1 cellular context compared by ENCODE assay signal in genomic region chr19:45405435-45406164, GRCh38.
TF ChIP-seq lines count a peak whose summit lies in the region.

No MANE protein-coding gene starts in this region.

TF ChIP-seq in HepG2, 621 proteins besides CTCF, POLR2A, EP300 and RAD21 (continued from another document and continues in another):
- TF ChIP-seq KIAA2018 (CRISPR knock-in tag; IDR thresholded peaks at IDR 0.05; ENCODE audit: borderline replicate concordance) (no peak), ZSCAN30 (CRISPR knock-in tag; IDR thresholded peaks at IDR 0.05) (no peak; the same call in 1 of the 2 replicates), MNT (IDR thresholded peaks at IDR 0.05) (peak; percentile 70), ZNF563 (CRISPR knock-in tag; IDR thresholded peaks at IDR 0.05) (peak; percentile 17; the same call in 1 of the 2 replicates), GABPA (IDR thresholded peaks at IDR 0.05; ENCODE audit: low read depth, low read length) (no peak), GABPA (CRISPR knock-in tag; IDR thresholded peaks at IDR 0.05; ENCODE audit: low read depth) (peak; percentile 71), ZNF264 (CRISPR knock-in tag; IDR thresholded peaks at IDR 0.05) (peak; percentile 60; the same call in 1 of the 2 replicates), ZNF343 (CRISPR knock-in tag; IDR thresholded peaks at IDR 0.05) (no peak), ZNF691 (CRISPR knock-in tag; IDR thresholded peaks at IDR 0.05; ENCODE audit: borderline replicate concordance, low read depth) (no peak), THYN1 (CRISPR knock-in tag; IDR thresholded peaks at IDR 0.05; ENCODE audit: borderline replicate concordance, low read depth) (no peak), MYC (CRISPR knock-in tag; IDR thresholded peaks at IDR 0.05; ENCODE audit: borderline replicate concordance) (peak; percentile 51), ZNF280B (CRISPR knock-in tag; IDR thresholded peaks at IDR 0.05; ENCODE audit: borderline replicate concordance) (peak; percentile 18; the same call in 1 of the 2 replicates), TIGD3 (CRISPR knock-in tag; IDR thresholded peaks at IDR 0.05; ENCODE audit: borderline replicate concordance) (no peak), FIP1L1 (IDR thresholded peaks at IDR 0.05; ENCODE audit: borderline replicate concordance, insufficient read depth, low read depth, low read length) (no peak), ZNF513 (CRISPR knock-in tag; conservative IDR thresholded peaks at IDR 0.05) (no peak), RARA (CRISPR knock-in tag; IDR thresholded peaks at IDR 0.05) (no peak), MXI1 (IDR thresholded peaks at IDR 0.05; ENCODE audit: borderline replicate concordance, low read depth, low read length) (no peak), ZNF607 (CRISPR knock-in tag; IDR thresholded peaks at IDR 0.05; ENCODE audit: borderline replicate concordance) (no peak; the same call in 1 of the 2 replicates), JUNB (CRISPR knock-in tag; IDR thresholded peaks at IDR 0.05; ENCODE audit: borderline replicate concordance) (no peak), HNF1B (CRISPR knock-in tag; IDR thresholded peaks at IDR 0.05) (peak; percentile 66; the same call in 1 of the 2 replicates), MED13 (CRISPR knock-in tag; IDR thresholded peaks at IDR 0.05) (no peak), EZH2 (conservative IDR thresholded peaks at IDR 0.05; ENCODE audit: low read depth, low read length) (no peak), ZNF780A (CRISPR knock-in tag; IDR thresholded peaks at IDR 0.05) (no peak), GZF1 (CRISPR knock-in tag; IDR thresholded peaks at IDR 0.05) (no peak), SSRP1 (CRISPR knock-in tag; IDR thresholded peaks at IDR 0.05) (no peak), NFRKB (IDR thresholded peaks at IDR 0.05) (no peak), TFDP2 (CRISPR knock-in tag; IDR thresholded peaks at IDR 0.05) (peak; percentile 82; the same call in 1 of the 2 replicates), ZNF543 (CRISPR knock-in tag; IDR thresholded peaks at IDR 0.05) (no peak)
- TF ChIP-seq, protein P1, sequence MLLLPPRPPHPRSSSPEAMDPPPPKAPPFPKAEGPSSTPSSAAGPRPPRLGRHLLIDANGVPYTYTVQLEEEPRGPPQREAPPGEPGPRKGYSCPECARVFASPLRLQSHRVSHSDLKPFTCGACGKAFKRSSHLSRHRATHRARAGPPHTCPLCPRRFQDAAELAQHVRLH (CRISPR knock-in tag; IDR thresholded peaks at IDR 0.05; ENCODE audit: borderline replicate concordance, low read depth), result peak; percentile 52; the same call in 1 of the 2 replicates
- TF ChIP-seq, protein P2, sequence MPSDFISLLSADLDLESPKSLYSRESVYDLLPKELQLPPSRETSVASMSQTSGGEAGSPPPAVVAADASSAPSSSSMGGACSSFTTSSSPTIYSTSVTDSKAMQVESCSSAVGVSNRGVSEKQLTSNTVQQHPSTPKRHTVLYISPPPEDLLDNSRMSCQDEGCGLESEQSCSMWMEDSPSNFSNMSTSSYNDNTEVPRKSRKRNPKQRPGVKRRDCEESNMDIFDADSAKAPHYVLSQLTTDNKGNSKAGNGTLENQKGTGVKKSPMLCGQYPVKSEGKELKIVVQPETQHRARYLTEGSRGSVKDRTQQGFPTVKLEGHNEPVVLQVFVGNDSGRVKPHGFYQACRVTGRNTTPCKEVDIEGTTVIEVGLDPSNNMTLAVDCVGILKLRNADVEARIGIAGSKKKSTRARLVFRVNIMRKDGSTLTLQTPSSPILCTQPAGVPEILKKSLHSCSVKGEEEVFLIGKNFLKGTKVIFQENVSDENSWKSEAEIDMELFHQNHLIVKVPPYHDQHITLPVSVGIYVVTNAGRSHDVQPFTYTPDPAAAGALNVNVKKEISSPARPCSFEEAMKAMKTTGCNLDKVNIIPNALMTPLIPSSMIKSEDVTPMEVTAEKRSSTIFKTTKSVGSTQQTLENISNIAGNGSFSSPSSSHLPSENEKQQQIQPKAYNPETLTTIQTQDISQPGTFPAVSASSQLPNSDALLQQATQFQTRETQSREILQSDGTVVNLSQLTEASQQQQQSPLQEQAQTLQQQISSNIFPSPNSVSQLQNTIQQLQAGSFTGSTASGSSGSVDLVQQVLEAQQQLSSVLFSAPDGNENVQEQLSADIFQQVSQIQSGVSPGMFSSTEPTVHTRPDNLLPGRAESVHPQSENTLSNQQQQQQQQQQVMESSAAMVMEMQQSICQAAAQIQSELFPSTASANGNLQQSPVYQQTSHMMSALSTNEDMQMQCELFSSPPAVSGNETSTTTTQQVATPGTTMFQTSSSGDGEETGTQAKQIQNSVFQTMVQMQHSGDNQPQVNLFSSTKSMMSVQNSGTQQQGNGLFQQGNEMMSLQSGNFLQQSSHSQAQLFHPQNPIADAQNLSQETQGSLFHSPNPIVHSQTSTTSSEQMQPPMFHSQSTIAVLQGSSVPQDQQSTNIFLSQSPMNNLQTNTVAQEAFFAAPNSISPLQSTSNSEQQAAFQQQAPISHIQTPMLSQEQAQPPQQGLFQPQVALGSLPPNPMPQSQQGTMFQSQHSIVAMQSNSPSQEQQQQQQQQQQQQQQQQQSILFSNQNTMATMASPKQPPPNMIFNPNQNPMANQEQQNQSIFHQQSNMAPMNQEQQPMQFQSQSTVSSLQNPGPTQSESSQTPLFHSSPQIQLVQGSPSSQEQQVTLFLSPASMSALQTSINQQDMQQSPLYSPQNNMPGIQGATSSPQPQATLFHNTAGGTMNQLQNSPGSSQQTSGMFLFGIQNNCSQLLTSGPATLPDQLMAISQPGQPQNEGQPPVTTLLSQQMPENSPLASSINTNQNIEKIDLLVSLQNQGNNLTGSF (CRISPR knock-in tag; IDR thresholded peaks at IDR 0.05), result no peak
